In genomic region chr14:86654558-86655184, GRCh38 we compare ENCODE assay signal across 8 cellular contexts.
DNase-seq lines count a peak whose midpoint lies in the region; ATAC-seq and TF ChIP-seq lines count a peak whose summit lies in the region.

No MANE protein-coding gene starts in this region.

- H3K4me2 ChIP-seq in trophoblast cell (ENCODE audit: low read length): no peak overlapping the region

- H3K4me3 ChIP-seq in trophoblast cell (ENCODE audit: low read depth, low read length): no peak overlapping the region

- H3K27me3 Mint-ChIP-seq in stimulated activated memory B cell treated with anti-CD40 and anti-IgM and Interleukin-4, amounts not matched to agents 10 μg/mL and 1 μg/mL and 100 μg/mL, for 72 hours: no peaks in the 10 kb centered on the region

- H3K23ac ChIP-seq in trophoblast cell (ENCODE audit: low read length): no peak overlapping the region

- H3K79me1 ChIP-seq in trophoblast cell (ENCODE audit: low read length): no peaks in the 10 kb centered on the region

- no CpG with 5 or more reads among the region's 8 CpGs for WGBS in trophoblast cell (ENCODE audit: extremely low coverage, insufficient coverage, insufficient read length)

- in situ Hi-C loops in SK-MEL-5 (cut with HindIII; ENCODE audit: low pct_unique_long_range_greater_than_20kb, low sequenced_read_pairs): no loop called here

- no peaks in the 10 kb centered on the region for H3K27me3 ChIP-seq in trophoblast cell (ENCODE audit: insufficient read depth, low read length)

- H3K36me3 Mint-ChIP-seq in stimulated activated memory B cell treated with anti-CD40 and anti-IgM and Interleukin-4, amounts not matched to agents 10 μg/mL and 1 μg/mL and 100 μg/mL, for 72 hours: no peaks in the 10 kb centered on the region

- H3K4me1 Mint-ChIP-seq in stimulated activated memory B cell treated with anti-CD40 and anti-IgM and Interleukin-4, amounts not matched to agents 10 μg/mL and 1 μg/mL and 100 μg/mL, for 72 hours: no peaks in the 10 kb centered on the region

- DNase-seq in DMS 273 (lab: John Stamatoyannopoulos, UW; ENCODE audit: unreplicated experiment): peak; percentile 83
- no peak for DNase-seq in DMS 273 treated with DMSO at 0.1 percent for 48 hours (lab: John Stamatoyannopoulos, UW)
- peak; percentile 31 to 49 for DNase-seq in Kasumi-1 (lab: John Stamatoyannopoulos, UW)
- DNase-seq in SK-MEL-5 (ENCODE audit: low read depth, low spot score): peak; percentile 75
- DNase-seq in erythroblast (lab: John Stamatoyannopoulos, UW): peak; percentile 50 to 75
- peak; percentile 19 to 69 for DNase-seq in trophoblast cell
- DNase-seq in GM03348 (ENCODE audit: low spot score): no peak

- H2AFZ ChIP-seq in trophoblast cell (ENCODE audit: insufficient read depth, low read length, poor library complexity): no peak overlapping the region

- no peak overlapping the region for H2BK12ac ChIP-seq in trophoblast cell (ENCODE audit: low read length)

- no peak overlapping the region for H3K27ac ChIP-seq in trophoblast cell (ENCODE audit: low read depth, low read length)

- no peak for TF ChIP-seq POLR2A in erythroblast (IDR thresholded peaks at IDR 0.05; ENCODE audit: low read length)

- no peak overlapping the region for H3K18ac ChIP-seq in trophoblast cell (ENCODE audit: low read length)

- no peaks in the 10 kb centered on the region for H3K36me3 ChIP-seq in trophoblast cell (ENCODE audit: control insufficient read depth in 1 of 2, insufficient read depth in 2 of 2, low read length in 2 of 2)

- no peaks in the 10 kb centered on the region for H3K9me3 ChIP-seq in trophoblast cell (ENCODE audit: insufficient read depth, low read depth, low read length)

- no peak overlapping the region for H2BK120ac ChIP-seq in trophoblast cell (ENCODE audit: insufficient read depth, low read length, poor library complexity)

- H4K8ac ChIP-seq in trophoblast cell (ENCODE audit: low read depth, low read length): no peak overlapping the region

- H3K9ac ChIP-seq in trophoblast cell (ENCODE audit: low read length): no peak overlapping the region

- H4K12ac ChIP-seq in trophoblast cell (ENCODE audit: low read depth, low read length): no peak overlapping the region

- no peaks in the 10 kb centered on the region for H3K4me1 ChIP-seq in trophoblast cell (ENCODE audit: control insufficient read depth in 1 of 2, insufficient read depth in 2 of 2, low read length in 2 of 2)

- H2AK5ac ChIP-seq in trophoblast cell (ENCODE audit: low read length): no peak overlapping the region

- H3K27ac Mint-ChIP-seq in stimulated activated memory B cell treated with anti-CD40 and anti-IgM and Interleukin-4, amounts not matched to agents 10 μg/mL and 1 μg/mL and 100 μg/mL, for 72 hours: no peak overlapping the region

- H3K4me3 Mint-ChIP-seq in stimulated activated memory B cell treated with anti-CD40 and anti-IgM and Interleukin-4, amounts not matched to agents 10 μg/mL and 1 μg/mL and 100 μg/mL, for 72 hours: no peak overlapping the region

- no peak overlapping the region for H3K4ac ChIP-seq in trophoblast cell (ENCODE audit: low read depth, low read length)

- peaks cover 14% of the 10 kb centered on the region for H3K9me3 Mint-ChIP-seq in stimulated activated memory B cell treated with anti-CD40 and anti-IgM and Interleukin-4, amounts not matched to agents 10 μg/mL and 1 μg/mL and 100 μg/mL, for 72 hours

- H3K79me2 ChIP-seq in trophoblast cell (ENCODE audit: control insufficient read depth, insufficient read depth, low read length, poor library complexity): no peaks in the 10 kb centered on the region

- ATAC-seq in stimulated activated memory B cell treated with anti-CD40 and anti-IgM and Interleukin-4, amounts not matched to agents 10 μg/mL and 1 μg/mL and 100 μg/mL, for 72 hours: no peak

- H4K91ac ChIP-seq in trophoblast cell (ENCODE audit: low read depth, low read length): no peak overlapping the region

- H3K14ac ChIP-seq in trophoblast cell (ENCODE audit: low read length): no peak overlapping the region

- no peak overlapping the region for H2BK5ac ChIP-seq in trophoblast cell (ENCODE audit: low read depth, low read length, poor library complexity)

Comparison
In these comparisons a context has a peak if more than half of its experiments do, and no peak if none do; other contexts are left out.
1. DNase-seq: peak in DMS 273 (single experiment), Kasumi-1 (2 of 2), SK-MEL-5 (single experiment), erythroblast (2 of 2) and trophoblast cell (2 of 2); none in DMS 273 treated with DMSO at 0.1 percent for 48 hours (single experiment) and GM03348 (single experiment).